In the genomic region with DNA sequence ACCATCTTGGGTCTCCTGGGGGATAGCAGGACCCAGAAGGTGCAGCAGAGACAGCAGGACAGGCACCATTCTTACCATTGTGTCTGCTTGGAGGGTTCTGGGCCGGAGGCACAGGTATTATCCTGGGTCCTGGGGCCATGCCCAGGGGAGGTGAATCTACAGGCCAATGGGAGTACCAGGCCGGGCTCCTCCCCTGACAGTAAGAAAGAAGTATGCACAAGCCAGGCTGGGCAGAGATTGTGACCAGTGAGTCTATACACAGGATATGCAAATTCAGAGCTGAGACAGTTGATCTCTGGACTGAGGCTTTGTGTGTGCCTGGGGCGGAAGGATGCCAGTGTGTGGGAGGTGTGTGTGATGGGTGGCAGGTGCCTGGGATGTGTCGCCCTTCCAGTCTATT, we compare ENCODE assay signal across 8 cellular contexts. TPM values are rescaled to one million over a fixed set of nuclear protein-coding genes. Genes with fewer than 3 reads are reported as not detected.
DNase-seq lines count a peak whose midpoint lies in the region; ATAC-seq and TF ChIP-seq lines count a peak whose summit lies in the region.
"Not testable (repeated sequence)": the region's sequence is repeated elsewhere in the genome, so short reads cannot be mapped to it uniquely, and the experiment has no call there.

No MANE protein-coding gene starts in this region.

- ATAC-seq in GM19035 (IDR thresholded peaks at IDR 0.05; ENCODE audit: unreplicated experiment) (peak; percentile 60), GM21825 (IDR thresholded peaks at IDR 0.05; ENCODE audit: unreplicated experiment) (peak; percentile 92), HG03342 (IDR thresholded peaks at IDR 0.05; ENCODE audit: unreplicated experiment) (peak; percentile 79), heart left ventricle (peak in 3 of 4 donors; percentile 36 to 72 (median 57))
- ATAC-seq in stimulated activated effector memory CD8-positive, alpha-beta T cell treated with anti-CD3 and anti-CD28 coated beads, Interleukin-12 subunit alpha, Interleukin-12 subunit beta, amount 100 ng/mL, for 72 hours = peak; percentile 92

- H3K27me3 Mint-ChIP-seq in activated CD4-positive, alpha-beta memory T cell treated with anti-CD3 and anti-CD28 coated beads for 36 hours = peaks cover 18% of the 10 kb centered on the region

- intact Hi-C loops in activated CD4-positive, alpha-beta memory T cell treated with anti-CD3 and anti-CD28 coated beads for 36 hours (cut with micrococcal nuclease) = loop anchor here (5.0 kb wide), 2 partner anchors 37 to 147 kb away; no protein-coding TSS in a partner anchor
- intact Hi-C loops in heart left ventricle (cut with DNase I) = loop anchor here in 4 of 10 donors (10.0 kb wide), 3 partner anchors 55 to 395 kb away; partner anchors contain the start of genes ACHE (in 3 of the 4), CLDN15 (in 1 of the 4), PLOD3 (in 1 of the 4) and ZNHIT1 (in 1 of the 4)

- H3K27ac ChIP-seq in heart left ventricle = not testable (repeated sequence)

- not testable (repeated sequence) for H3K4me3 ChIP-seq in heart left ventricle

- H3K4me3 Mint-ChIP-seq in activated CD4-positive, alpha-beta memory T cell treated with anti-CD3 and anti-CD28 coated beads for 36 hours = not testable (repeated sequence)
- H3K4me3 Mint-ChIP-seq in stimulated activated effector memory CD8-positive, alpha-beta T cell treated with anti-CD3 and anti-CD28 coated beads, Interleukin-12 subunit alpha, Interleukin-12 subunit beta, amount 100 ng/mL, for 72 hours = peak overlapping the region; percentile 31

- H3K27ac Mint-ChIP-seq in activated CD4-positive, alpha-beta memory T cell treated with anti-CD3 and anti-CD28 coated beads for 36 hours; stimulated activated effector memory CD8-positive, alpha-beta T cell treated with anti-CD3 and anti-CD28 coated beads, Interleukin-12 subunit alpha, Interleukin-12 subunit beta, amount 100 ng/mL, for 72 hours: not testable (repeated sequence)

- CTCF ChIA-PET in activated CD4-positive, alpha-beta memory T cell treated with anti-CD3 and anti-CD28 coated beads for 36 hours (lab: Charles Lee) = interaction anchor here (0.6 to 4.0 kb wide), 14 partner anchors 18 to 386 kb away, joined by 3 to 29 read pairs (median 4); partner anchors contain the start of genes IFT22, PLOD3 and ZNHIT1

- peaks cover 34% of the 10 kb centered on the region for H3K4me1 ChIP-seq in ES-I3 (ENCODE audit: insufficient read depth, low read length)
- not testable (repeated sequence) for H3K4me1 ChIP-seq in heart left ventricle

- H3K36me3 ChIP-seq in ES-I3 (ENCODE audit: insufficient read depth, low read length); heart left ventricle: not testable (repeated sequence)

- not testable (repeated sequence) for H3K9me3 Mint-ChIP-seq in activated CD4-positive, alpha-beta memory T cell treated with anti-CD3 and anti-CD28 coated beads for 36 hours; stimulated activated effector memory CD8-positive, alpha-beta T cell treated with anti-CD3 and anti-CD28 coated beads, Interleukin-12 subunit alpha, Interleukin-12 subunit beta, amount 100 ng/mL, for 72 hours

- POLR2A ChIA-PET in activated CD4-positive, alpha-beta memory T cell treated with anti-CD3 and anti-CD28 coated beads for 36 hours (lab: Charles Lee) = interaction anchor here (0.6 kb wide), 1 partner anchor 26 kb away, joined by 4 read pairs; no protein-coding TSS in a partner anchor

- DNase-seq in NAMALWA (ENCODE audit: low spot score) = peak; percentile 48
- DNase-seq in activated CD4-positive, alpha-beta memory T cell treated with anti-CD3 and anti-CD28 coated beads for 36 hours = peak; percentile 38
- not testable (repeated sequence) for DNase-seq in heart left ventricle; stimulated activated effector memory CD8-positive, alpha-beta T cell treated with anti-CD3 and anti-CD28 coated beads, Interleukin-12 subunit alpha, Interleukin-12 subunit beta, amount 100 ng/mL, for 72 hours (ENCODE audit: low spot score in 2 of 2)

- TF ChIP-seq CTCF in heart left ventricle (IDR thresholded peaks at IDR 0.05) = not testable (repeated sequence)

- H3K4me1 Mint-ChIP-seq in activated CD4-positive, alpha-beta memory T cell treated with anti-CD3 and anti-CD28 coated beads for 36 hours (ENCODE audit: low read depth) = peaks cover 14% of the 10 kb centered on the region
- H3K4me1 Mint-ChIP-seq in stimulated activated effector memory CD8-positive, alpha-beta T cell treated with anti-CD3 and anti-CD28 coated beads, Interleukin-12 subunit alpha, Interleukin-12 subunit beta, amount 100 ng/mL, for 72 hours = peaks cover 22% of the 10 kb centered on the region

- not testable (repeated sequence) for H3K9me3 ChIP-seq in ES-I3 (ENCODE audit: control insufficient read depth, insufficient read depth, low read length); heart left ventricle

- peak overlapping the region; percentile 26; the same call in 1 of the 2 replicates for H3K9ac ChIP-seq in ES-I3 (ENCODE audit: low read depth, low read length)

- not testable (repeated sequence) for TF ChIP-seq POLR2A in heart left ventricle (IDR thresholded peaks at IDR 0.05)

- peaks cover 6 to 53% (median 28%) of the 10 kb centered on the region in 9 donors for H3K27me3 ChIP-seq in heart left ventricle

- 38 to 43% (median 41%) methylated on average over 4 of the region's 4 CpGs for WGBS in heart left ventricle, 4 donors

- not testable (repeated sequence) for H3K36me3 Mint-ChIP-seq in activated CD4-positive, alpha-beta memory T cell treated with anti-CD3 and anti-CD28 coated beads for 36 hours; stimulated activated effector memory CD8-positive, alpha-beta T cell treated with anti-CD3 and anti-CD28 coated beads, Interleukin-12 subunit alpha, Interleukin-12 subunit beta, amount 100 ng/mL, for 72 hours

RNA-seq across cellular contexts. Expression of gene IFT22, which starts 31.9 kb away (rescaled TPM):
- 1 to 10 TPM; 6.1 to 7.7 TPM for total RNA-seq in activated CD4-positive, alpha-beta memory T cell treated with anti-CD3 and anti-CD28 coated beads for 36 hours
- total RNA-seq in heart left ventricle = 10 to 100 TPM; 15.7 to 39.3 (median 30.0) TPM
- polyA plus RNA-seq in heart left ventricle = 10 to 100 TPM; 14.8 to 38.0 TPM

RNA-seq across cellular contexts. Expression of gene FIS1, which starts 44.8 kb away (rescaled TPM):
- total RNA-seq in activated CD4-positive, alpha-beta memory T cell treated with anti-CD3 and anti-CD28 coated beads for 36 hours = 10 to 100 TPM; 96.1 to 98.7 TPM
- total RNA-seq in heart left ventricle = 100 to 1,000 TPM; 249 to 491 (median 282) TPM
- polyA plus RNA-seq in heart left ventricle = 100 to 1,000 TPM; 204 to 361 TPM

RNA-seq across cellular contexts. Expression of gene CLDN15, which starts 52.1 kb away (rescaled TPM):
- total RNA-seq in activated CD4-positive, alpha-beta memory T cell treated with anti-CD3 and anti-CD28 coated beads for 36 hours = 10 to 100 TPM; 12.2 to 13.7 TPM
- 10 to 100 TPM in 1 of 9 donors, 1 to 10 TPM in 8; 1.4 to 37.6 (median 2.2) TPM for total RNA-seq in heart left ventricle
- 1 to 10 TPM; 1.9 to 3.6 TPM for polyA plus RNA-seq in heart left ventricle
